ENCODE assay signal across 1 cellular context in the genomic region with DNA sequence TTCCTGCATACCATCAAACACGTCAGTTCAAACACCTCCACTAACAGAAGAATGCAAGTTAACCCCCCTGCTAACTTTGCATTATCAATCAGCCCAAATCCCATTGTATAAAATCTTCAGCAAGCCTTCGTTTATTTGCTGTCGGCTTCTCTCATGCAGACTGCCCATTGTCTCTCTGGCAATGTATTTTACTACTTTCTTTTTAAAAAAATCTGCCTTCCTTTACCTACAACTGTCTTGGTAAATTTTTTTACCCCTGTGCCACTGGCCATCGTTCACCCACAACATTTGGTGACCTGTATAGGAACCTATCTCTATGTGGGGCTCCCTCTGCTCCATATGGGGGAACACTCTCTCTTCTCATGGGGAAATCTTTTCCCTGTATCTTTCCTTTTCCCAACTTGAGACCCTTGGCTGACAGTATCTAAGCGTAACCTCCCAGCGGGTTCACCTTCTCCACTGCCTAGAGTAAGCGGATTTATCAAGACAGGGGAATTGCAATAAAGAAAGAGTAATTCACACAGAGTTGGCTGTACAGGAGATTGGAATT.
TF ChIP-seq lines count a peak whose summit lies in the region.

No MANE protein-coding gene starts in this region.

TF ChIP-seq in GM23338, 12 proteins besides CTCF, POLR2A, EP300 and RAD21 (continued from another document):
- TF ChIP-seq POLR2AphosphoS5 (IDR thresholded peaks at IDR 0.05; ENCODE audit: low read depth) (no peak), EZH2 (IDR thresholded peaks at IDR 0.05; ENCODE audit: low read depth, unreplicated experiment) (no peak)
